13 cellular contexts compared by ENCODE assay signal in the genomic region with DNA sequence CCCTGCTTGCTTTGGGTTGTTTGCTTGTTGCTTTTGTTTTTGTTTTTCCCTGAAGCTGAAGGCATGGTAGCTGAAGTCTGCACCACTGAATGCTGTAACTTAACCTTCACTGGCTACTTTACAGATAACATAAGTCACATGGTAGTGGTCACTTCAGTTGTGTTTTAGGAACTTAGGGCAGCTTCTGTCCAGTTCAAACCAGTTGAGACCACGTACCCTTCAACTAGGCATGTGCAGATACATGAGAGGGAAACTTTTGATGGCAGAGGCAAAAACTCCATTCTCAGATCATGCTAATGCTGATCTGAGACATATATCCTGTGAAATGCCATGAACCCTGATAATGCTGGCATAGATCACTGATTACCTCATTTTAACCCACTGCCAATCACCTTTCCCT. TPM values are rescaled to one million over a fixed set of nuclear protein-coding genes. Genes with fewer than 3 reads are reported as not detected.
"Had no signal": no experiment of that assay in that cellular context is flagged by ENCODE, and none has a peak within 500 bp of the region (broad histone marks: within the 10 kb centered on the region; RNA-seq: fewer than 3 reads in every experiment).

No MANE protein-coding gene starts in this region.

RNA-seq across cellular contexts. Expression of a gene that starts 42.3 kb away (rescaled TPM):
- total RNA-seq: hepatocyte; kidney epithelial cell; left colon; left lobe of liver; liver; lower leg skin; mesenteric fat pad; mononuclear cell; mucosa of descending colon; naive thymus-derived CD4-positive, alpha-beta T cell; naive thymus-derived CD8-positive, alpha-beta T cell had no signal
- polyA plus RNA-seq: hepatocyte; immature natural killer cell; liver; mammary epithelial cell; naive thymus-derived CD4-positive, alpha-beta T cell; naive thymus-derived CD8-positive, alpha-beta T cell had no signal
